18 cellular contexts compared by ENCODE assay signal in the genomic region with DNA sequence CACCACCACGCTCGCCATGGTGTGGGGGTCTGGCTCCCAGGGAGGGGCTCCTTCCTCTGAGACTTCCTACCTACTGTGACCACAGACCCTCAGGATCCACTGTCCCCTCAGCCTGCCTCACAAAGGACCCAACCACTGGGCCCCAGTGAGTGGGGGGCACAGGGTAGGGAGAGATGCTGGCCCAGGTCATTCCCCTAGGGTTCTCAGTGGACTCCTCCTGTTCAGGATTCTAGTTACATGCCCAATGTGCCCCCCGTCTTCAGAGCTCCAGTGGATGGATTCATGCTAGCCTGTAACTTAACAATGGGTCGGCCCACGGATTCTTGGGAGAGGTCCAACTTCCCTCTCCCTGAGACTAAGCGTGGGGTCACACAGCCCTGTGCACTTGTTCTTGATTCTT. TPM values are rescaled to one million over a fixed set of nuclear protein-coding genes. Genes with fewer than 3 reads are reported as not detected.
A peak's percentile ranks its signal among the peaks of the same experiment; 100 is the strongest.
DNase-seq lines count a peak whose midpoint lies in the region; ATAC-seq and TF ChIP-seq lines count a peak whose summit lies in the region.
"Had no signal": no experiment of that assay in that cellular context is flagged by ENCODE, and none has a peak within 500 bp of the region (broad histone marks: within the 10 kb centered on the region; RNA-seq: fewer than 3 reads in every experiment).

Gene TSKS (minus strand): TSS at position 77 of the 400 bp plus-strand sequence. CDS start 59 bp downstream, at position 18.

- H3K4me1 Mint-ChIP-seq in activated naive CD8-positive, alpha-beta T cell (ENCODE audit: low read depth): peaks cover 20% of the 10 kb centered on the region
- peaks cover 20% of the 10 kb centered on the region for H3K4me1 Mint-ChIP-seq in activated naive CD8-positive, alpha-beta T cell treated with anti-CD3 and anti-CD28 coated beads, Interleukin-2, amount 50 U/mL, for 24 hours

- H3K4me3 Mint-ChIP-seq in activated naive CD8-positive, alpha-beta T cell: no peak within 1 kb of the TSS
- H3K4me3 Mint-ChIP-seq in activated naive CD8-positive, alpha-beta T cell treated with anti-CD3 and anti-CD28 coated beads, Interleukin-2, amount 50 U/mL, for 24 hours: no peak within 1 kb of the TSS
- H3K4me3 Mint-ChIP-seq: stimulated activated naive CD8-positive, alpha-beta T cell treated with anti-CD3 and anti-CD28 coated beads, Interleukin-15, Interleukin-2, amounts not matched to agents 100 ng/mL and 50 ng/mL, for 24 hours had no signal

- TF ChIP-seq POLR2A in testis (IDR thresholded peaks at IDR 0.05): no peak

- H3K27ac ChIP-seq in OCI-LY7 (ENCODE audit: low read depth, low read length, poor library complexity, severe bottlenecking) (no peak within 1 kb of the TSS), testis (peak within 1 kb of the TSS; percentile 78 to 83)

- TF ChIP-seq CTCF in OCI-LY7 (conservative IDR thresholded peaks at IDR 0.05; ENCODE audit: low read length) (no peak), testis (IDR thresholded peaks at IDR 0.05) (no peak)

- H3K27ac Mint-ChIP-seq in activated naive CD8-positive, alpha-beta T cell: peak within 1 kb of the TSS; percentile 23
- no peak within 1 kb of the TSS for H3K27ac Mint-ChIP-seq in activated naive CD8-positive, alpha-beta T cell treated with anti-CD3 and anti-CD28 coated beads, Interleukin-2, amount 50 U/mL, for 24 hours
- H3K27ac Mint-ChIP-seq: stimulated activated naive CD8-positive, alpha-beta T cell treated with anti-CD3 and anti-CD28 coated beads, Interleukin-15, Interleukin-2, amounts not matched to agents 100 ng/mL and 50 ng/mL, for 24 hours had no signal

- no peak for DNase-seq in activated naive CD8-positive, alpha-beta T cell treated with anti-CD3 and anti-CD28 coated beads, Interleukin-2, amount 50 U/mL, for 24 hours
- DNase-seq in OCI-LY7 (ENCODE audit: low spot score): no peak
- peak; percentile 4 for DNase-seq in iPS-NIHi7 (ENCODE audit: extremely low spot score)
- DNase-seq in testis: no peak
- no peak for DNase-seq in dedifferentiated amniotic fluid mesenchymal stem cell (ENCODE audit: extremely low spot score)
- DNase-seq in LoVo (ENCODE audit: low spot score): no peak
- DNase-seq: activated CD8-positive, alpha-beta memory T cell treated with anti-CD3 and anti-CD28 coated beads, Interleukin-2, amount 50 U/mL, for 4 hours; DMS153; GOT3; NCI-H1436 treated with DMSO at 0.1 percent for 48 hours; NCI-H446 treated with DMSO at 0.1 percent for 48 hours had no signal

- intact Hi-C loops in OCI-LY7 (cut with micrococcal nuclease; ENCODE audit: unreplicated experiment) (loop anchor here (10.0 kb wide), 1 partner anchor 268 kb away; the partner anchor contains the start of gene RPS11), testis (cut with DNase I; ENCODE audit: low total_unique reads) (no loop called here)

- POLR2A ChIA-PET in OCI-LY7 (lab: Charles Lee): interaction anchor here (0.5 kb wide), 1 partner anchor 56 kb away, joined by 6 read pairs; no protein-coding TSS in a partner anchor

- no peaks in the 10 kb centered on the region for H3K27me3 Mint-ChIP-seq in activated naive CD8-positive, alpha-beta T cell
- H3K27me3 Mint-ChIP-seq in activated naive CD8-positive, alpha-beta T cell treated with anti-CD3 and anti-CD28 coated beads, Interleukin-2, amount 50 U/mL, for 24 hours: peaks cover 3% of the 10 kb centered on the region
- H3K27me3 Mint-ChIP-seq: stimulated activated naive CD8-positive, alpha-beta T cell treated with anti-CD3 and anti-CD28 coated beads, Interleukin-15, Interleukin-2, amounts not matched to agents 100 ng/mL and 50 ng/mL, for 24 hours had no signal

- no peaks in the 10 kb centered on the region for H3K27me3 ChIP-seq in testis

- no peaks in the 10 kb centered on the region for H3K9me2 ChIP-seq in OCI-LY7 (ENCODE audit: insufficient read depth, low read length)

- BruUV-seq in OCI-LY7 (replicated peaks; lab: Mats Ljungman, UMichigan): no TSS peak

- CTCF ChIA-PET in OCI-LY7 (lab: Charles Lee; ENCODE audit: unreplicated experiment): no interaction called here

- H3K4me3 ChIP-seq in OCI-LY7 (ENCODE audit: low read depth, low read length, poor library complexity, severe bottlenecking) (no peak within 1 kb of the TSS), testis (no peak within 1 kb of the TSS)
- H3K4me3 ChIP-seq: coronary artery had no signal

- 0 out of 2 replicates have a peak within 1 kb of the TSS, but pooled peaks have one; percentile 39 for H2AFZ ChIP-seq in OCI-LY7 (ENCODE audit: low read length)

- H3K4me1 ChIP-seq in OCI-LY7 (ENCODE audit: insufficient read depth, low read length, poor library complexity, severe bottlenecking) (peaks cover 15% of the 10 kb centered on the region), testis (peaks cover 35% of the 10 kb centered on the region)

- 84% methylated on average over 6 of the region's 6 CpGs for WGBS in testis, 2 donors

- no peak within 1 kb of the TSS for H3K4me2 ChIP-seq in OCI-LY7 (ENCODE audit: low read length)

- no peaks in the 10 kb centered on the region for H3K36me3 ChIP-seq in OCI-LY7 (ENCODE audit: insufficient read depth, low read length)
- no peaks in the 10 kb centered on the region for H3K36me3 ChIP-seq in testis (ENCODE audit: low read depth, missing control alignments)

- no peaks in the 10 kb centered on the region for H3K36me3 Mint-ChIP-seq in activated naive CD8-positive, alpha-beta T cell
- peaks cover 2% of the 10 kb centered on the region for H3K36me3 Mint-ChIP-seq in activated naive CD8-positive, alpha-beta T cell treated with anti-CD3 and anti-CD28 coated beads, Interleukin-2, amount 50 U/mL, for 24 hours (ENCODE audit: low read depth)

- H3K9me3 ChIP-seq in OCI-LY7 (ENCODE audit: low read length) (no peaks in the 10 kb centered on the region), testis (no peaks in the 10 kb centered on the region)

- H4K20me1 ChIP-seq in OCI-LY7 (ENCODE audit: insufficient read depth, low read length): 0 out of 2 replicates have a peak, but pooled peaks cover 3% of the 10 kb centered on the region

- ATAC-seq in activated naive CD8-positive, alpha-beta T cell treated with anti-CD3 and anti-CD28 coated beads, Interleukin-2, amount 50 U/mL, for 24 hours: no peak
- ATAC-seq in GM19455 (IDR thresholded peaks at IDR 0.05; ENCODE audit: unreplicated experiment): no peak
- ATAC-seq: left lobe of liver had no signal

- no peaks in the 10 kb centered on the region for H3K9me3 Mint-ChIP-seq in activated naive CD8-positive, alpha-beta T cell (ENCODE audit: low read depth)
- no peaks in the 10 kb centered on the region for H3K9me3 Mint-ChIP-seq in activated naive CD8-positive, alpha-beta T cell treated with anti-CD3 and anti-CD28 coated beads, Interleukin-2, amount 50 U/mL, for 24 hours
- H3K9me3 Mint-ChIP-seq: neural crest cell; stimulated activated naive CD8-positive, alpha-beta T cell treated with anti-CD3 and anti-CD28 coated beads, Interleukin-15, Interleukin-2, amounts not matched to agents 100 ng/mL and 50 ng/mL, for 24 hours had no signal

- peaks cover 11% of the 10 kb centered on the region; the same call in 1 of the 2 replicates for H3K79me2 ChIP-seq in OCI-LY7 (ENCODE audit: insufficient read depth, low read depth, low read length)

RNA-seq across cellular contexts. Expression of gene TSKS, which starts in this region (rescaled TPM):
- total RNA-seq in OCI-LY7 (2014; rRNA removed; shearing (Covaris generic)): not detected in 2 replicates
- total RNA-seq in OCI-LY7 (2022) (not detected in 2 replicates), testis (100 to 1,000 TPM in 1 of 2 donors, 10 to 100 TPM in 1; 65.3 to 101 TPM)
- polyA plus RNA-seq in testis (ENCODE audit: insufficient read depth, low read depth, low replicate concordance): 137 TPM
- total RNA-seq: neural crest cell, SK-MEL-5 had no signal

Comparison
In these comparisons a context has a peak if more than half of its experiments do, and no peak if none do; other contexts are left out.
1. RNA of gene TSKS (total RNA-seq): 65.3 to 101 TPM in testis; not detected in OCI-LY7; every median in the first group is over 10 times any median in the second.